ENCODE assay signal across 13 cellular contexts in genomic region chr5:107402881-107403280, GRCh38.
DNase-seq lines count a peak whose midpoint lies in the region; ATAC-seq, FAIRE-seq and TF ChIP-seq lines count a peak whose summit lies in the region.
"Had no signal": no experiment of that assay in that cellular context is flagged by ENCODE, and none has a peak within 500 bp of the region (broad histone marks: within the 10 kb centered on the region; RNA-seq: fewer than 3 reads in every experiment).

No MANE protein-coding gene starts in this region.

- H3K27ac ChIP-seq in breast epithelium (peak overlapping the region; percentile 76 to 82), right cardiac atrium (ENCODE audit: low read length) (no peak overlapping the region)
- H3K27ac ChIP-seq: pancreas had no signal

- no peak overlapping the region for H3K27ac Mint-ChIP-seq in MCF 10A (ENCODE audit: low read depth, unreplicated experiment)

- H3K36me3 Mint-ChIP-seq in MCF 10A (ENCODE audit: insufficient read depth, unreplicated experiment): peaks cover 2% of the 10 kb centered on the region

- H3K27me3 ChIP-seq in breast epithelium (no peaks in the 10 kb centered on the region), right cardiac atrium (ENCODE audit: control insufficient read depth, insufficient read depth) (no peaks in the 10 kb centered on the region)
- H3K27me3 ChIP-seq: pancreas had no signal

- 45% methylated on average over 7 of the region's 7 CpGs for WGBS in right cardiac atrium

- H3K4me3 ChIP-seq in breast epithelium: peak overlapping the region in 1 of 3 donors; percentile 17
- no peak overlapping the region for H3K4me3 ChIP-seq in right cardiac atrium (ENCODE audit: low read length)
- H3K4me3 ChIP-seq: pancreas had no signal

- peaks cover 18% of the 10 kb centered on the region for H3K4me1 Mint-ChIP-seq in MCF 10A (ENCODE audit: insufficient read depth, unreplicated experiment)

- intact Hi-C loops in breast epithelium (cut with DNase I; ENCODE audit: low total_unique reads): no loop called here
- intact Hi-C loops in MCF 10A (cut with micrococcal nuclease): no loop called here
- intact Hi-C loops in right cardiac atrium (cut with DNase I): no loop called here

- no peak overlapping the region for H3K4me3 Mint-ChIP-seq in MCF 10A (ENCODE audit: unreplicated experiment)

- ATAC-seq in right cardiac atrium: peak; percentile 38 to 50
- ATAC-seq: activated CD4-positive, CD25-positive, alpha-beta regulatory T cell treated with anti-CD3 and anti-CD28 coated beads, Interleukin-2, amount 50 U/mL, for 24 hours had no signal

- no peaks in the 10 kb centered on the region for H3K9me3 ChIP-seq in breast epithelium
- no peaks in the 10 kb centered on the region for H3K9me3 ChIP-seq in right cardiac atrium (ENCODE audit: control insufficient read depth, low read length)
- H3K9me3 ChIP-seq: pancreas had no signal

- H3K36me3 ChIP-seq in breast epithelium: no peaks in the 10 kb centered on the region
- H3K36me3 ChIP-seq: pancreas had no signal

- peak; percentile 42 for FAIRE-seq in urothelium cell line (lab: Jason Lieb, UNC)
- FAIRE-seq: HTR-8/SVneo, pancreas had no signal

- POLR2A ChIA-PET in MCF 10A (lab: Yijun Ruan, JAX): no interaction called here

- no peak for TF ChIP-seq CTCF in breast epithelium (IDR thresholded peaks at IDR 0.05)
- TF ChIP-seq CTCF in MCF 10A (IDR thresholded peaks at IDR 0.05; ENCODE audit: unreplicated experiment): no peak

- BruUV-seq in MCF 10A (replicated peaks; lab: Mats Ljungman, UMichigan): no TSS peak

- CTCF ChIA-PET in MCF 10A (lab: Yijun Ruan, JAX): no interaction called here

- no peaks in the 10 kb centered on the region for H3K27me3 Mint-ChIP-seq in MCF 10A (ENCODE audit: insufficient read depth, unreplicated experiment)

- no peaks in the 10 kb centered on the region for H3K9me3 Mint-ChIP-seq in MCF 10A (ENCODE audit: unreplicated experiment)

- TF ChIP-seq POLR2A in breast epithelium (IDR thresholded peaks at IDR 0.05) (no peak), erythroblast (IDR thresholded peaks at IDR 0.05; ENCODE audit: low read length) (no peak)

- DNase-seq in breast epithelium (ENCODE audit: low spot score in 2 of 2): no peak
- DNase-seq in MCF 10A (ENCODE audit: unreplicated experiment): no peak
- DNase-seq in SK-N-DZ (ENCODE audit: low spot score): peak; percentile 13
- DNase-seq in right cardiac atrium: no peak
- no peak for DNase-seq in urothelium cell line (ENCODE audit: low spot score)
- DNase-seq in erythroblast (lab: John Stamatoyannopoulos, UW): no peak
- no peak for DNase-seq in activated CD8-positive, alpha-beta memory T cell treated with anti-CD3 and anti-CD28 coated beads, Interleukin-2, amount 50 U/mL, for 4 hours
- no peak for DNase-seq in germinal center (ENCODE audit: low spot score)
- DNase-seq: NCI-H1105 treated with DMSO at 0.1 percent for 48 hours; pancreas; stimulated activated CD4-positive, alpha-beta T cell treated with anti-CD3 and anti-CD28 coated beads, Interleukin-2, amount 100 ng/mL, for 24 hours had no signal

- H3K4me1 ChIP-seq in breast epithelium (no peaks in the 10 kb centered on the region), right cardiac atrium (ENCODE audit: control insufficient read depth, insufficient read depth, low read length) (no peaks in the 10 kb centered on the region)
- H3K4me1 ChIP-seq: pancreas had no signal
